9 cellular contexts compared by ENCODE assay signal in the genomic region with DNA sequence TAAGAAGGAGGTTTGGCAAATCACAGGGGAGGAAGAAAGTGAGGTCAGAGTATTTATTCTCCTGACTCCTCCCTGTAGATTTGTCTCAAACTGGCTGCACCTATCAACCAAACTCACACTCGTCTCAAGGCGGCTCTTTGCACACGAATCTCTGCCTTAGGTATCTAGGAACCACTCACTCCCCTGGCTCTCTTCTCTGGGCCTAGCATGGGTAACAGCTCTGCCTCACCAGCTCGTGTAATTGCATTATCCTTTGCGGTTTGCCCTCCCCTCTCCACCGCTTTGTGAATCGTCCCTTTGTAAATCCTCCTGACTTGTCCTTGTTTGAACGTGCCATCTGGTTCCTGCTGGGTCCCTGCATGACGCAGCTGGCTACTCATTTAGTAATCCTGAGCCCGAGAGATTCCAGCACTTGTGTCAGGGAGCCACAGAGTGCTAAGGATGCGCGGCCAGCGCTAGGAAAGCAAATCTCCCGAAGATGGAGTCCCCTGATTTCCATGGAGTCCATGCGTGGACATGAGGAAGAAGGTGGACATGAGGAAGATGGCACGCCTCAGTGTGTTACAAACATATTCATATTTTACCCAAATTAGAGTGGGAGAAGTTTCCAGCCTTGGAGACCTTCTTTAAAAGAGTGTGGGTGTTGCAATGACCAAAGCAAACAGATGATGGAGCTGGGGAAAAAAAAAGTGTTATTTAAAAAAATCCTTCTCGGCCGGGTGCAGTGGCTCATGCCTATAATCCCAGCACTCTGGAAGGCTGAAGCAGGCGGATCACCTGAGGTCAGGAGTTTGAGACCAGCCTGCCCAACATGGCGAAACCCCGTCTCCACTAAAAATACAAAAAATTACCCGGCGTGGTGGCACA. TPM values are rescaled to one million over a fixed set of nuclear protein-coding genes. Genes with fewer than 3 reads are reported as not detected.
DNase-seq lines count a peak whose midpoint lies in the region; ATAC-seq and TF ChIP-seq lines count a peak whose summit lies in the region.
"Had no signal": no experiment of that assay in that cellular context is flagged by ENCODE, and none has a peak within 500 bp of the region (broad histone marks: within the 10 kb centered on the region; RNA-seq: fewer than 3 reads in every experiment).

No MANE protein-coding gene starts in this region.

- H3K36me3 ChIP-seq in uterus = no peaks in the 10 kb centered on the region
- no peaks in the 10 kb centered on the region for H3K36me3 ChIP-seq in right atrium auricular region

- CTCF ChIA-PET in Calu3 (lab: Charles Lee) = interaction anchor here (0.8 kb wide), 1 partner anchor 13 kb away, joined by 3 read pairs; no protein-coding TSS in a partner anchor

- H3K27ac Mint-ChIP-seq in Calu3 (ENCODE audit: unreplicated experiment) (no peak overlapping the region), immature natural killer cell (peak overlapping the region in 5 of 6 donors; percentile 33 to 85 (median 71))

- TF ChIP-seq CTCF in Calu3 (IDR thresholded peaks at IDR 0.05; ENCODE audit: unreplicated experiment) (no peak), uterus (IDR thresholded peaks at IDR 0.05) (no peak), right atrium auricular region (IDR thresholded peaks at IDR 0.05) (no peak)

- H3K4me1 ChIP-seq in uterus (no peaks in the 10 kb centered on the region), right atrium auricular region (peaks cover 0 to 6% of the 10 kb centered on the region in 2 donors)

- H3K36me3 Mint-ChIP-seq in Calu3 (ENCODE audit: insufficient read depth, unreplicated experiment) (no peaks in the 10 kb centered on the region), immature natural killer cell (peaks cover 0 to 17% (median 4%) of the 10 kb centered on the region in 3 donors)

- H3K4me3 ChIP-seq in uterus (no peak overlapping the region), right atrium auricular region (no peak overlapping the region)

- DNase-seq in Calu3 (peak; percentile 15), NCI-H1092 (lab: John Stamatoyannopoulos, UW) (peak; percentile 17), SKM-1 treated with dmso at 0.1 percent for 144 hours (lab: John Stamatoyannopoulos, UW; ENCODE audit: unreplicated experiment) (peak; percentile 90), immature natural killer cell (no peak), uterus (no peak), GDM1 (lab: John Stamatoyannopoulos, UW) (no peak), right atrium auricular region (ENCODE audit: low spot score) (no peak)

- H3K27ac ChIP-seq in uterus (no peak overlapping the region), right atrium auricular region (no peak overlapping the region)

- H3K9me3 Mint-ChIP-seq in Calu3 (ENCODE audit: low read depth, unreplicated experiment) = no peaks in the 10 kb centered on the region
- no peaks in the 10 kb centered on the region for H3K9me3 Mint-ChIP-seq in immature natural killer cell
- H3K9me3 Mint-ChIP-seq: central memory CD8-positive, alpha-beta T cell had no signal

- TF ChIP-seq POLR2A in uterus (IDR thresholded peaks at IDR 0.05) = no peak

- intact Hi-C loops in Calu3 (cut with micrococcal nuclease; ENCODE audit: unreplicated experiment) (no loop called here), uterus (cut with DNase I; ENCODE audit: low total_unique reads) (no loop called here)

- no peaks in the 10 kb centered on the region for H3K9me3 ChIP-seq in uterus
- no peaks in the 10 kb centered on the region for H3K9me3 ChIP-seq in right atrium auricular region

- no TSS peak for BruUV-seq in Calu3 (replicated peaks; lab: Mats Ljungman, UMichigan)

- no peaks in the 10 kb centered on the region for H3K4me1 Mint-ChIP-seq in Calu3 (ENCODE audit: low read depth, unreplicated experiment)
- peaks cover 29 to 32% of the 10 kb centered on the region in 2 donors for H3K4me1 Mint-ChIP-seq in immature natural killer cell

- peaks cover 42% of the 10 kb centered on the region for H3K27me3 Mint-ChIP-seq in Calu3 (ENCODE audit: unreplicated experiment)
- peaks cover 0 to 6% (median 0%) of the 10 kb centered on the region in 3 donors for H3K27me3 Mint-ChIP-seq in immature natural killer cell (ENCODE audit: low read depth in 3 of 3)
- H3K27me3 Mint-ChIP-seq: central memory CD8-positive, alpha-beta T cell had no signal

- H3K4me3 Mint-ChIP-seq in Calu3 (ENCODE audit: low read depth, unreplicated experiment) = no peak overlapping the region
- H3K4me3 Mint-ChIP-seq in immature natural killer cell = no peak overlapping the region
- H3K4me3 Mint-ChIP-seq: central memory CD8-positive, alpha-beta T cell had no signal

- ATAC-seq in GM19397 (IDR thresholded peaks at IDR 0.05; ENCODE audit: unreplicated experiment) = no peak

- H3K27me3 ChIP-seq in uterus (no peaks in the 10 kb centered on the region), right atrium auricular region (no peaks in the 10 kb centered on the region)

RNA-seq across cellular contexts. Expression of gene NRROS, which starts 26.7 kb away (rescaled TPM):
- 0.39 and 0.99 TPM in 2 replicates for total RNA-seq in Calu3 (2022)
- 10 to 100 TPM in 1 of 3 donors, 1 to 10 TPM in 2; 6.3 to 14.1 (median 8.0) TPM for polyA plus RNA-seq in immature natural killer cell
- 10 to 100 TPM in 1 of 4 donors, 1 to 10 TPM in 3; 6.5 to 36.8 (median 7.6) TPM for total RNA-seq in uterus
- 1 to 10 TPM; 2.4 to 4.8 TPM for total RNA-seq in right atrium auricular region

RNA-seq across cellular contexts. Expression of gene CEP19, which starts 45.8 kb away (rescaled TPM):
- total RNA-seq in Calu3 (2022) (1.2 and 1.7 TPM in 2 replicates), uterus (1 to 10 TPM in 2 of 4 donors, not detected in 2; 1.7 to 5.9 TPM), right atrium auricular region (1 to 10 TPM; 1.1 to 1.4 TPM)
- 1 to 10 TPM; 2.3 to 3.3 (median 2.3) TPM for polyA plus RNA-seq in immature natural killer cell

RNA-seq across cellular contexts. Expression of gene PIGX, which starts 45.9 kb away (rescaled TPM):
- 24.4 and 31.2 TPM in 2 replicates for total RNA-seq in Calu3 (2022)
- 10 to 100 TPM; 38.3 to 55.6 (median 42.6) TPM for polyA plus RNA-seq in immature natural killer cell
- 10 to 100 TPM; 10.2 to 61.5 (median 34.1) TPM for total RNA-seq in uterus
- total RNA-seq in right atrium auricular region = 10 to 100 TPM; 12.0 to 25.0 TPM

Comparison
In these comparisons a context has a peak if more than half of its experiments do, and no peak if none do; other contexts are left out.
1. DNase-seq: peak in Calu3 (single experiment), NCI-H1092 (single experiment) and SKM-1 treated with dmso at 0.1 percent for 144 hours (single experiment); none in immature natural killer cell (0 of 3), uterus (0 of 2), GDM1 (single experiment) and right atrium auricular region (single experiment).